In the genomic region with DNA sequence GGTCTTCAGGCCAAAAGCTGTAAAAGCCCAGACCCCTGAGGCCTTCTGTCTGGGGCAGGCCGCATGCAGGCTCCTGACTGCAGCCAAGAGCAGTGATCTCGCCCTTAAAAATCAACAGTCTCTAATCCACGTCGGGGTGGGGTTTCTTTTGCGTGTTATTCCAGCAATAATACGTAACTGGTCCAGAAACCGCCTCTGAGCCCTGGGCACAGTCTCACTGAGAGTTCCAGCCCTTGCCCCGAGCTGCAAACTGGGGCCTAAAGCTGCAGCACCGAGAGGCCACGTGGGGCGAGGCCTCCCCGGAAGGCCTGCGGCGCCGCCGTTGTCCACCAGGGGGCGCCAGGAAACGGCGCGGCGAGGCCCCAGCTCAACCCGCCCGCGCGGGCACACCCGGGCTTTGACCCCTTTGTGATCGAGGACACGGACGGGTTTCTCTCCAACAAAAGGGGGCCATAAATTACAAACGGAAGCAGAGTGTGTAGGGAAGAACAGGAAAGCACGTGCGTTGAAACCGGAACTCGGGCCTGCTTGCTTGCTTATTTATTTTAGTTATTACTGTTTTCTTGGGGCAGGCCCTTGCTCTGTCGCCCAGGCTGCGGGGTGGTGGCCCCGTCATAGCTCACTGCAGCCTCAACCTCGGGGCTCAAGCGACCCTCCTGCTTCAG, we compare ENCODE assay signal across 1 cellular context.
TF ChIP-seq lines count a peak whose summit lies in the region.

No MANE protein-coding gene starts in this region.

TF ChIP-seq in HepG2, 621 proteins besides CTCF, POLR2A, EP300 and RAD21 (continued from another document):
- TF ChIP-seq, protein P1, sequence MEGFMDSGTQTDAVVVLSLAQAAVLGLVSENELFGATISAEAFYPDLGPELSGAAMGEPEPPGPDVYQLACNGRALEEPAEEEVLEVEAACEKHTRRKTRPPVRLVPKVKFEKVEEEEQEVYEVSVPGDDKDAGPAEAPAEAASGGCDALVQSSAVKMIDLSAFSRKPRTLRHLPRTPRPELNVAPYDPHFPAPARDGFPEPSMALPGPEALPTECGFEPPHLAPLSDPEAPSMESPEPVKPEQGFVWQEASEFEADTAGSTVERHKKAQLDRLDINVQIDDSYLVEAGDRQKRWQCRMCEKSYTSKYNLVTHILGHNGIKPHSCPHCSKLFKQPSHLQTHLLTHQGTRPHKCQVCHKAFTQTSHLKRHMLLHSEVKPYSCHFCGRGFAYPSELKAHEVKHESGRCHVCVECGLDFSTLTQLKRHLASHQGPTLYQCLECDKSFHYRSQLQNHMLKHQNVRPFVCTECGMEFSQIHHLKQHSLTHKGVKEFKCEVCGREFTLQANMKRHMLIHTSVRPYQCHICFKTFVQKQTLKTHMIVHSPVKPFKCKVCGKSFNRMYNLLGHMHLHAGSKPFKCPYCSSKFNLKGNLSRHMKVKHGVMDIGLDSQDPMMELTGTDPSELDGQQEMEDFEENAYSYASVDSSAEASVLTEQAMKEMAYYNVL (CRISPR knock-in tag; IDR thresholded peaks at IDR 0.05; ENCODE audit: borderline replicate concordance): peak; percentile 88; the same call in 1 of the 2 replicates
- TF ChIP-seq SOX5 (CRISPR knock-in tag; IDR thresholded peaks at IDR 0.05; ENCODE audit: borderline replicate concordance) (peak; percentile 98), HOXD1 (CRISPR knock-in tag; IDR thresholded peaks at IDR 0.05) (peak; percentile 83; the same call in 1 of the 2 replicates), ZNF282 (IDR thresholded peaks at IDR 0.05; ENCODE audit: partially characterized antibody) (no peak), FOXC1 (CRISPR knock-in tag; IDR thresholded peaks at IDR 0.05; ENCODE audit: borderline replicate concordance) (0 out of 2 replicates have a peak, but pooled peaks have one; percentile 69), RNF2 (conservative IDR thresholded peaks at IDR 0.05; ENCODE audit: low read depth) (peak; percentile 90), JUNB (CRISPR knock-in tag; IDR thresholded peaks at IDR 0.05; ENCODE audit: borderline replicate concordance) (no peak), HNRNPH1 (optimal IDR thresholded peaks at IDR 0.05; ENCODE audit: low read depth, low read length) (no peak), SMYD3 (CRISPR knock-in tag; IDR thresholded peaks at IDR 0.05) (peak; percentile 96), FOXP1 (IDR thresholded peaks at IDR 0.05) (no peak), FOXP1 (CRISPR knock-in tag; IDR thresholded peaks at IDR 0.05) (peak; percentile 57; the same call in 1 of the 2 replicates), SRSF1 (optimal IDR thresholded peaks at IDR 0.05; ENCODE audit: low read depth, low read length) (no peak), AGO2 (optimal IDR thresholded peaks at IDR 0.05; ENCODE audit: low read depth, low read length) (no peak), HNRNPUL1 (IDR thresholded peaks at IDR 0.05; ENCODE audit: low read depth, low read length) (no peak), ARNT (IDR thresholded peaks at IDR 0.05) (no peak), ZSCAN12 (CRISPR knock-in tag; IDR thresholded peaks at IDR 0.05) (peak; percentile 42; the same call in 1 of the 2 replicates), MBD4 (IDR thresholded peaks at IDR 0.05; ENCODE audit: borderline replicate concordance, low read length) (peak; percentile 74; the same call in 1 of the 2 replicates), ZNF776 (CRISPR knock-in tag; IDR thresholded peaks at IDR 0.05) (peak; percentile 84; the same call in 1 of the 2 replicates), STAG1 (CRISPR knock-in tag; IDR thresholded peaks at IDR 0.05) (peak; percentile 92), POLR2AphosphoS2 (IDR thresholded peaks at IDR 0.05; ENCODE audit: low read depth, low read length) (no peak), ZNF577 (CRISPR knock-in tag; IDR thresholded peaks at IDR 0.05; ENCODE audit: borderline replicate concordance, low read depth) (no peak; the same call in 1 of the 2 replicates), PRMT3 (CRISPR knock-in tag; IDR thresholded peaks at IDR 0.05; ENCODE audit: borderline replicate concordance, low read depth) (peak; percentile 96; the same call in 1 of the 2 replicates), PHF20 (CRISPR knock-in tag; IDR thresholded peaks at IDR 0.05) (peak; percentile 62), ZSCAN30 (CRISPR knock-in tag; IDR thresholded peaks at IDR 0.05) (0 out of 2 replicates have a peak, but pooled peaks have one; percentile 53), ADNP (CRISPR knock-in tag; IDR thresholded peaks at IDR 0.05) (0 out of 2 replicates have a peak, but pooled peaks have one; percentile 56), RORA (CRISPR knock-in tag; IDR thresholded peaks at IDR 0.05) (0 out of 2 replicates have a peak, but pooled peaks have one; percentile 71)
- TF ChIP-seq, protein P2, sequence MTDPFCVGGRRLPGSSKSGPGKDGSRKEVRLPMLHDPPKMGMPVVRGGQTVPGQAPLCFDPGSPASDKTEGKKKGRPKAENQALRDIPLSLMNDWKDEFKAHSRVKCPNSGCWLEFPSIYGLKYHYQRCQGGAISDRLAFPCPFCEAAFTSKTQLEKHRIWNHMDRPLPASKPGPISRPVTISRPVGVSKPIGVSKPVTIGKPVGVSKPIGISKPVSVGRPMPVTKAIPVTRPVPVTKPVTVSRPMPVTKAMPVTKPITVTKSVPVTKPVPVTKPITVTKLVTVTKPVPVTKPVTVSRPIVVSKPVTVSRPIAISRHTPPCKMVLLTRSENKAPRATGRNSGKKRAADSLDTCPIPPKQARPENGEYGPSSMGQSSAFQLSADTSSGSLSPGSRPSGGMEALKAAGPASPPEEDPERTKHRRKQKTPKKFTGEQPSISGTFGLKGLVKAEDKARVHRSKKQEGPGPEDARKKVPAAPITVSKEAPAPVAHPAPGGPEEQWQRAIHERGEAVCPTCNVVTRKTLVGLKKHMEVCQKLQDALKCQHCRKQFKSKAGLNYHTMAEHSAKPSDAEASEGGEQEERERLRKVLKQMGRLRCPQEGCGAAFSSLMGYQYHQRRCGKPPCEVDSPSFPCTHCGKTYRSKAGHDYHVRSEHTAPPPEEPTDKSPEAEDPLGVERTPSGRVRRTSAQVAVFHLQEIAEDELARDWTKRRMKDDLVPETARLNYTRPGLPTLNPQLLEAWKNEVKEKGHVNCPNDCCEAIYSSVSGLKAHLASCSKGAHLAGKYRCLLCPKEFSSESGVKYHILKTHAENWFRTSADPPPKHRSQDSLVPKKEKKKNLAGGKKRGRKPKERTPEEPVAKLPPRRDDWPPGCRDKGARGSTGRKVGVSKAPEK (CRISPR knock-in tag; IDR thresholded peaks at IDR 0.05; ENCODE audit: borderline replicate concordance): no peak
- TF ChIP-seq, protein P3, sequence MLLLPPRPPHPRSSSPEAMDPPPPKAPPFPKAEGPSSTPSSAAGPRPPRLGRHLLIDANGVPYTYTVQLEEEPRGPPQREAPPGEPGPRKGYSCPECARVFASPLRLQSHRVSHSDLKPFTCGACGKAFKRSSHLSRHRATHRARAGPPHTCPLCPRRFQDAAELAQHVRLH (CRISPR knock-in tag; IDR thresholded peaks at IDR 0.05; ENCODE audit: borderline replicate concordance, low read depth): peak; percentile 91; the same call in 1 of the 2 replicates
- TF ChIP-seq, protein P4, sequence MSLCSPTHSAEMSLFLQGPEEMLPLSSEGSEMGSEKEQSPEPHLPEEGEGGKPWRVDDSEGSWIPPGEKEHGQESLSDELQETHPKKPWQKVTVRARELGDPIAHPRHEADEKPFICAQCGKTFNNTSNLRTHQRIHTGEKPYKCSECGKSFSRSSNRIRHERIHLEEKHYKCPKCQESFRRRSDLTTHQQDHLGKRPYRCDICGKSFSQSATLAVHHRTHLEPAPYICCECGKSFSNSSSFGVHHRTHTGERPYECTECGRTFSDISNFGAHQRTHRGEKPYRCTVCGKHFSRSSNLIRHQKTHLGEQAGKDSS (CRISPR knock-in tag; IDR thresholded peaks at IDR 0.05; ENCODE audit: borderline replicate concordance, low read depth): peak; percentile 84; the same call in 1 of the 2 replicates
- TF ChIP-seq, protein P5, sequence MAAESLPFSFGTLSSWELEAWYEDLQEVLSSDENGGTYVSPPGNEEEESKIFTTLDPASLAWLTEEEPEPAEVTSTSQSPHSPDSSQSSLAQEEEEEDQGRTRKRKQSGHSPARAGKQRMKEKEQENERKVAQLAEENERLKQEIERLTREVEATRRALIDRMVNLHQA (CRISPR knock-in tag; IDR thresholded peaks at IDR 0.05): no peak
- TF ChIP-seq, protein P6, sequence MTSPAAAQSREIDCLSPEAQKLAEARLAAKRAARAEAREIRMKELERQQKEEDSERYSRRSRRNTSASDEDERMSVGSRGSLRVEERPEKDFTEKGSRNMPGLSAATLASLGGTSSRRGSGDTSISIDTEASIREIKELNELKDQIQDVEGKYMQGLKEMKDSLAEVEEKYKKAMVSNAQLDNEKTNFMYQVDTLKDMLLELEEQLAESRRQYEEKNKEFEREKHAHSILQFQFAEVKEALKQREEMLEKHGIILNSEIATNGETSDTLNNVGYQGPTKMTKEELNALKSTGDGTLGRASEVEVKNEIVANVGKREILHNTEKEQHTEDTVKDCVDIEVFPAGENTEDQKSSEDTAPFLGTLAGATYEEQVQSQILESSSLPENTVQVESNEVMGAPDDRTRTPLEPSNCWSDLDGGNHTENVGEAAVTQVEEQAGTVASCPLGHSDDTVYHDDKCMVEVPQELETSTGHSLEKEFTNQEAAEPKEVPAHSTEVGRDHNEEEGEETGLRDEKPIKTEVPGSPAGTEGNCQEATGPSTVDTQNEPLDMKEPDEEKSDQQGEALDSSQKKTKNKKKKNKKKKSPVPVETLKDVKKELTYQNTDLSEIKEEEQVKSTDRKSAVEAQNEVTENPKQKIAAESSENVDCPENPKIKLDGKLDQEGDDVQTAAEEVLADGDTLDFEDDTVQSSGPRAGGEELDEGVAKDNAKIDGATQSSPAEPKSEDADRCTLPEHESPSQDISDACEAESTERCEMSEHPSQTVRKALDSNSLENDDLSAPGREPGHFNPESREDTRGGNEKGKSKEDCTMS (CRISPR knock-in tag; conservative IDR thresholded peaks at IDR 0.05): no peak
- TF ChIP-seq, protein P7, sequence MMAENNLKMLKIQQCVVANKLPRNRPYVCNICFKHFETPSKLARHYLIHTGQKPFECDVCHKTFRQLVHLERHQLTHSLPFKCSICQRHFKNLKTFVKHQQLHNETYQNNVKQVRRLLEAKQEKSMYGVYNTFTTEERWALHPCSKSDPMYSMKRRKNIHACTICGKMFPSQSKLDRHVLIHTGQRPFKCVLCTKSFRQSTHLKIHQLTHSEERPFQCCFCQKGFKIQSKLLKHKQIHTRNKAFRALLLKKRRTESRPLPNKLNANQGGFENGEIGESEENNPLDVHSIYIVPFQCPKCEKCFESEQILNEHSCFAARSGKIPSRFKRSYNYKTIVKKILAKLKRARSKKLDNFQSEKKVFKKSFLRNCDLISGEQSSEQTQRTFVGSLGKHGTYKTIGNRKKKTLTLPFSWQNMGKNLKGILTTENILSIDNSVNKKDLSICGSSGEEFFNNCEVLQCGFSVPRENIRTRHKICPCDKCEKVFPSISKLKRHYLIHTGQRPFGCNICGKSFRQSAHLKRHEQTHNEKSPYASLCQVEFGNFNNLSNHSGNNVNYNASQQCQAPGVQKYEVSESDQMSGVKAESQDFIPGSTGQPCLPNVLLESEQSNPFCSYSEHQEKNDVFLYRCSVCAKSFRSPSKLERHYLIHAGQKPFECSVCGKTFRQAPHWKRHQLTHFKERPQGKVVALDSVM (CRISPR knock-in tag; IDR thresholded peaks at IDR 0.05): peak; percentile 79
- TF ChIP-seq, protein P8, sequence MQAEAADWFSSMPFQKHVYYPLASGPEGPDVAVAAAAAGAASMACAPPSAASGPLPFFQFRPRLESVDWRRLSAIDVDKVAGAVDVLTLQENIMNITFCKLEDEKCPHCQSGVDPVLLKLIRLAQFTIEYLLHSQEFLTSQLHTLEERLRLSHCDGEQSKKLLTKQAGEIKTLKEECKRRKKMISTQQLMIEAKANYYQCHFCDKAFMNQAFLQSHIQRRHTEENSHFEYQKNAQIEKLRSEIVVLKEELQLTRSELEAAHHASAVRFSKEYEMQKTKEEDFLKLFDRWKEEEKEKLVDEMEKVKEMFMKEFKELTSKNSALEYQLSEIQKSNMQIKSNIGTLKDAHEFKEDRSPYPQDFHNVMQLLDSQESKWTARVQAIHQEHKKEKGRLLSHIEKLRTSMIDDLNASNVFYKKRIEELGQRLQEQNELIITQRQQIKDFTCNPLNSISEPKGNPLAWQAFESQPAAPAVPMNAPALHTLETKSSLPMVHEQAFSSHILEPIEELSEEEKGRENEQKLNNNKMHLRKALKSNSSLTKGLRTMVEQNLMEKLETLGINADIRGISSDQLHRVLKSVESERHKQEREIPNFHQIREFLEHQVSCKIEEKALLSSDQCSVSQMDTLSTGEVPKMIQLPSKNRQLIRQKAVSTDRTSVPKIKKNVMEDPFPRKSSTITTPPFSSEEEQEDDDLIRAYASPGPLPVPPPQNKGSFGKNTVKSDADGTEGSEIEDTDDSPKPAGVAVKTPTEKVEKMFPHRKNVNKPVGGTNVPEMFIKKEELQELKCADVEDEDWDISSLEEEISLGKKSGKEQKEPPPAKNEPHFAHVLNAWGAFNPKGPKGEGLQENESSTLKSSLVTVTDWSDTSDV (CRISPR knock-in tag; IDR thresholded peaks at IDR 0.05): 0 out of 2 replicates have a peak, but pooled peaks have one; percentile 41
- TF ChIP-seq, protein P9, sequence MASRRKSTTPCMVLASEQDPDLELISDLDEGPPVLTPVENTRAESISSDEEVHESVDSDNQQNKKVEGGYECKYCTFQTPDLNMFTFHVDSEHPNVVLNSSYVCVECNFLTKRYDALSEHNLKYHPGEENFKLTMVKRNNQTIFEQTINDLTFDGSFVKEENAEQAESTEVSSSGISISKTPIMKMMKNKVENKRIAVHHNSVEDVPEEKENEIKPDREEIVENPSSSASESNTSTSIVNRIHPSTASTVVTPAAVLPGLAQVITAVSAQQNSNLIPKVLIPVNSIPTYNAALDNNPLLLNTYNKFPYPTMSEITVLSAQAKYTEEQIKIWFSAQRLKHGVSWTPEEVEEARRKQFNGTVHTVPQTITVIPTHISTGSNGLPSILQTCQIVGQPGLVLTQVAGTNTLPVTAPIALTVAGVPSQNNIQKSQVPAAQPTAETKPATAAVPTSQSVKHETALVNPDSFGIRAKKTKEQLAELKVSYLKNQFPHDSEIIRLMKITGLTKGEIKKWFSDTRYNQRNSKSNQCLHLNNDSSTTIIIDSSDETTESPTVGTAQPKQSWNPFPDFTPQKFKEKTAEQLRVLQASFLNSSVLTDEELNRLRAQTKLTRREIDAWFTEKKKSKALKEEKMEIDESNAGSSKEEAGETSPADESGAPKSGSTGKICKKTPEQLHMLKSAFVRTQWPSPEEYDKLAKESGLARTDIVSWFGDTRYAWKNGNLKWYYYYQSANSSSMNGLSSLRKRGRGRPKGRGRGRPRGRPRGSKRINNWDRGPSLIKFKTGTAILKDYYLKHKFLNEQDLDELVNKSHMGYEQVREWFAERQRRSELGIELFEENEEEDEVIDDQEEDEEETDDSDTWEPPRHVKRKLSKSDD (CRISPR knock-in tag; IDR thresholded peaks at IDR 0.05; ENCODE audit: low read depth): no peak; the same call in 1 of the 2 replicates
- TF ChIP-seq, protein P10, sequence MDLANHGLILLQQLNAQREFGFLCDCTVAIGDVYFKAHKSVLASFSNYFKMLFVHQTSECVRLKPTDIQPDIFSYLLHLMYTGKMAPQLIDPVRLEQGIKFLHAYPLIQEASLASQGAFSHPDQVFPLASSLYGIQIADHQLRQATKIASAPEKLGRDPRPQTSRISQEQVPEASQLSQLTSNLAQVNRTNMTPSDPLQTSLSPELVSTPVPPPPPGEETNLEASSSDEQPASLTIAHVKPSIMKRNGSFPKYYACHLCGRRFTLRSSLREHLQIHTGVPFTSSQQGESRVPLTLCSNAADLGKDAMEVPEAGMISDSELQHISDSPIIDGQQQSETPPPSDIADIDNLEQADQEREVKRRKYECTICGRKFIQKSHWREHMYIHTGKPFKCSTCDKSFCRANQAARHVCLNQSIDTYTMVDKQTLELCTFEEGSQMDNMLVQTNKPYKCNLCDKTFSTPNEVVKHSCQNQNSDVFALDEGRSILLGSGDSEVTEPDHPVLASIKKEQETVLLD (CRISPR knock-in tag; IDR thresholded peaks at IDR 0.05; ENCODE audit: low read depth): peak; percentile 64; the same call in 1 of the 2 replicates
